Comparison of ENCODE assay signal across 8 cellular contexts in the genomic region with DNA sequence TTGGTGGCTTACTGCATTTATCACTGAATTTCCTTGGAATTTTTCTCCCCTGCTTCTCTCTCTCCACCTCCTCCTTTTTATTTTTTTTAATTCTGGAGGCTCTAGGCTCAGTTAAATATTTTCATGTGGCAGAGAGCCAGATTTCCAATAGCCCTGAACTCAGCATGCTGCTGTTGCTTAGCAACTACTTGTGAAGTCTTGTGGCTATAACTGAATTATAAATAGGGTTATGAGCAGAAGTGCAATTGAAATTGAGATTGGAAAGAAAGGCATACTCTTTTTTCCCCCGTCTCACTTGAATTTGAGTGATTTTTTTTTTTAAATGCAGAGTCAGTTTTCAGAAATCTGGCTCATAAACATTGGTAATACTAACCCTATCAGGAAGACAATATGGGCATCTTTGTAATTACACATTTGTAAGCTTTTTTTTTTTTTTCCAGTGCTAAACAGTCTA. TPM values are rescaled to one million over a fixed set of nuclear protein-coding genes. Genes with fewer than 3 reads are reported as not detected.
DNase-seq lines count a peak whose midpoint lies in the region; ATAC-seq, FAIRE-seq and TF ChIP-seq lines count a peak whose summit lies in the region.

No MANE protein-coding gene starts in this region.

- peaks cover 6% of the 10 kb centered on the region for H3K9me3 Mint-ChIP-seq in activated CD8-positive, alpha-beta T cell treated with anti-CD3 and anti-CD28 coated beads, Interleukin-2, amount 10 ng/mL, durations not matched to agents 7 days and 5 days (ENCODE audit: insufficient read depth)
- H3K9me3 Mint-ChIP-seq in glutamatergic neuron (ENCODE audit: unreplicated experiment): peaks cover 9% of the 10 kb centered on the region

- H3K4me3 Mint-ChIP-seq in activated CD8-positive, alpha-beta T cell treated with anti-CD3 and anti-CD28 coated beads, Interleukin-2, amount 10 ng/mL, durations not matched to agents 7 days and 5 days: peak overlapping the region; percentile 38
- peak overlapping the region; percentile 50 for H3K4me3 Mint-ChIP-seq in glutamatergic neuron (ENCODE audit: unreplicated experiment)

- H3K27me3 Mint-ChIP-seq in activated CD8-positive, alpha-beta T cell treated with anti-CD3 and anti-CD28 coated beads, Interleukin-2, amount 10 ng/mL, durations not matched to agents 7 days and 5 days (ENCODE audit: low read depth): no peaks in the 10 kb centered on the region
- peaks cover 3% of the 10 kb centered on the region for H3K27me3 Mint-ChIP-seq in glutamatergic neuron (ENCODE audit: unreplicated experiment)

- peak; percentile 69 for FAIRE-seq in H54 (lab: Jason Lieb, UNC)

- POLR2A ChIA-PET in activated CD8-positive, alpha-beta T cell treated with anti-CD3 and anti-CD28 coated beads, Interleukin-2, amount 10 ng/mL, durations not matched to agents 7 days and 5 days (lab: Charles Lee): interaction anchor here (0.6 to 3.1 kb wide), 4 partner anchors 14 to 38 kb away, joined by 3 to 11 read pairs (median 6); partner anchors contain the start of gene ATF7IP

- TF ChIP-seq CTCF in glutamatergic neuron (IDR thresholded peaks at IDR 0.05; ENCODE audit: partially characterized antibody, unreplicated experiment): no peak

- CTCF ChIA-PET in activated CD8-positive, alpha-beta T cell treated with anti-CD3 and anti-CD28 coated beads, Interleukin-2, amount 10 ng/mL, durations not matched to agents 7 days and 5 days (lab: Charles Lee): interaction anchor here (1.7 to 1.9 kb wide), 2 partner anchors 9 to 165 kb away, joined by 6 to 13 read pairs; no protein-coding TSS in a partner anchor

- peaks cover 73% of the 10 kb centered on the region for H3K4me1 Mint-ChIP-seq in activated CD8-positive, alpha-beta T cell treated with anti-CD3 and anti-CD28 coated beads, Interleukin-2, amount 10 ng/mL, durations not matched to agents 7 days and 5 days (ENCODE audit: low read depth)
- peaks cover 30% of the 10 kb centered on the region for H3K4me1 Mint-ChIP-seq in glutamatergic neuron (ENCODE audit: low read depth, unreplicated experiment)

- DNase-seq in DMS79 (lab: John Stamatoyannopoulos, UW) (peak; percentile 94), H54 (ENCODE audit: insufficient read length, low spot score) (no peak), NCI-H1694 treated with DMSO at 0.1 percent for 48 hours (lab: John Stamatoyannopoulos, UW) (peak; percentile 84), glutamatergic neuron (no peak), renal cortical epithelial cell (ENCODE audit: low read depth) (peak; percentile 93), SHP77 treated with DMSO at 0.1 percent for 48 hours (lab: John Stamatoyannopoulos, UW) (no peak)
- DNase-seq in activated CD8-positive, alpha-beta T cell treated with anti-CD3 and anti-CD28 coated beads, Interleukin-2, amount 10 ng/mL, durations not matched to agents 7 days and 5 days: no peak

- no peak for TF ChIP-seq POLR2A in H54 (IDR thresholded peaks at IDR 0.05; ENCODE audit: low read depth, low read length)

- ATAC-seq in activated CD8-positive, alpha-beta T cell treated with anti-CD3 and anti-CD28 coated beads, Interleukin-2, amount 10 ng/mL, durations not matched to agents 7 days and 5 days: peak; percentile 62
- ATAC-seq in GM21526 (IDR thresholded peaks at IDR 0.05; ENCODE audit: low FRiP score, unreplicated experiment): no peak

- H3K36me3 Mint-ChIP-seq in activated CD8-positive, alpha-beta T cell treated with anti-CD3 and anti-CD28 coated beads, Interleukin-2, amount 10 ng/mL, durations not matched to agents 7 days and 5 days (ENCODE audit: low read depth): peaks cover 43% of the 10 kb centered on the region
- peaks cover 4% of the 10 kb centered on the region for H3K36me3 Mint-ChIP-seq in glutamatergic neuron (ENCODE audit: unreplicated experiment)

- H3K27ac Mint-ChIP-seq in activated CD8-positive, alpha-beta T cell treated with anti-CD3 and anti-CD28 coated beads, Interleukin-2, amount 10 ng/mL, durations not matched to agents 7 days and 5 days: peak overlapping the region; percentile 75
- H3K27ac Mint-ChIP-seq in glutamatergic neuron (ENCODE audit: unreplicated experiment): peak overlapping the region; percentile 35

RNA-seq across cellular contexts. Expression of gene ATF7IP, which starts 38.3 kb away (rescaled TPM):
- 100 to 1,000 TPM in 1 of 2 experiments, 10 to 100 TPM in 1; 99.8 to 104 TPM for total RNA-seq in activated CD8-positive, alpha-beta T cell treated with anti-CD3 and anti-CD28 coated beads, Interleukin-2, amount 10 ng/mL, durations not matched to agents 7 days and 5 days
- total RNA-seq in glutamatergic neuron (ENCODE audit: unreplicated experiment): 204 TPM
- 16.0 and 51.7 TPM in 2 replicates for total RNA-seq in renal cortical epithelial cell

Comparison
In these comparisons a context has a peak if more than half of its experiments do, and no peak if none do; other contexts are left out.
1. DNase-seq: peak in DMS79 (single experiment), NCI-H1694 treated with DMSO at 0.1 percent for 48 hours (single experiment) and renal cortical epithelial cell (single experiment); none in H54 (single experiment), activated CD8-positive, alpha-beta T cell treated with anti-CD3 and anti-CD28 coated beads, Interleukin-2, amount 10 ng/mL, durations not matched to agents 7 days and 5 days (single experiment), glutamatergic neuron (single experiment) and SHP77 treated with DMSO at 0.1 percent for 48 hours (single experiment).